ENCODE assay signal across 8 cellular contexts in the genomic region with DNA sequence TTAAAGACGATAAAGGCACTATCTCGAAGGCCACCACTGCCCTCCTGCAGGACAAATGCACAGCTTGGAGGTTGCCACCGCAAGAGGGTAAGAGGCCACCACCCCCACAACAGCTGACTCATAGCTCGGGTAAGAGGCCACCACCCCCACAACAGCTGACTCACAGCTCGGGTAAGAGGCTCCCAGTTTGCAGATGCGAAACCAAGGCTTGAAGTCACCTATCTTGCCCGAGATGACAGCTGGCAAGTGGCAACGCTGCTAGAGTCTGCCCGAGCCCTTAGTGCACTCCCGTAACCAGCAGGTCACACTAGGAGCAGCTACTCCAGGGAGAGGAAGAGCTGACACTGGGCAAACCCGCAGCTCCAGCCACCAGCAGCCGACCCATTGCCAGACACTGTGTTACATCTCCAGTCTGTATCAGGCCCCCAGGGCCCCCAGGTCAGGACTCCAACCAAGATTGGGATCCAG. TPM values are rescaled to one million over a fixed set of nuclear protein-coding genes. Genes with fewer than 3 reads are reported as not detected.
DNase-seq lines count a peak whose midpoint lies in the region; ATAC-seq and TF ChIP-seq lines count a peak whose summit lies in the region.

No MANE protein-coding gene starts in this region.

- peaks cover 2% of the 10 kb centered on the region for H3K27me3 ChIP-seq in left ventricle myocardium inferior (ENCODE audit: low read depth)

- H3K4me1 ChIP-seq in left ventricle myocardium inferior, result peaks cover 12% of the 10 kb centered on the region

- peak; percentile 88 for ATAC-seq in HG02571 (IDR thresholded peaks at IDR 0.05; ENCODE audit: unreplicated experiment)

- H3K4me3 ChIP-seq in fibroblast of the aortic adventitia (ENCODE audit: low read depth, low read length) (no peak overlapping the region), left ventricle myocardium inferior (no peak overlapping the region)

- TF ChIP-seq CTCF in fibroblast of the aortic adventitia (IDR thresholded peaks at IDR 0.05; ENCODE audit: insufficient read depth, low read length) (no peak), left ventricle myocardium inferior (IDR thresholded peaks at IDR 0.05; ENCODE audit: borderline replicate concordance) (no peak)

- intact Hi-C loops in left ventricle myocardium inferior (cut with micrococcal nuclease), result no loop called here

- no peak overlapping the region for H3K27ac ChIP-seq in left ventricle myocardium inferior (replicated peaks)

- H3K9me3 ChIP-seq in left ventricle myocardium inferior (replicated peaks), result no peaks in the 10 kb centered on the region

- peak; percentile 69 for DNase-seq in GM04504 (ENCODE audit: low read depth)
- DNase-seq in NCI-H524 treated with DMSO at 0.1 percent for 48 hours (lab: John Stamatoyannopoulos, UW), result peak; percentile 34
- peak in 2 of 3 experiments; percentile 42 to 56 for DNase-seq in activated CD8-positive, alpha-beta memory T cell treated with anti-CD3 and anti-CD28 coated beads for 48 hours (ENCODE audit: low read depth in 2 of 3, low spot score in 2 of 3)
- DNase-seq in fibroblast of the aortic adventitia (ENCODE audit: low read depth), result peak; percentile 76
- DNase-seq in stimulated activated CD4-positive, alpha-beta T cell treated with anti-CD3 and anti-CD28 coated beads, Interleukin-4, amount 100 ng/mL, for 4 hours, result peak; percentile 68 to 85
- DNase-seq in superior temporal gyrus (ENCODE audit: extremely low spot score), result no peak
- no peak for DNase-seq in left ventricle myocardium inferior

- H3K36me3 ChIP-seq in left ventricle myocardium inferior, result no peaks in the 10 kb centered on the region

RNA-seq across cellular contexts. Expression of a gene that starts 17.1 kb away (rescaled TPM):
- 18.2 and 37.6 TPM in 2 replicates for total RNA-seq in fibroblast of the aortic adventitia (ENCODE audit: low replicate concordance)
- total RNA-seq in left ventricle myocardium inferior, result 17.6 TPM

RNA-seq across cellular contexts. Expression of a gene that starts 41.0 kb away (rescaled TPM):
- total RNA-seq in fibroblast of the aortic adventitia (ENCODE audit: low replicate concordance), result 30.7 and 36.9 TPM in 2 replicates
- total RNA-seq in left ventricle myocardium inferior, result 21.9 TPM

Comparison
In these comparisons a context has a peak if more than half of its experiments do, and no peak if none do; other contexts are left out.
1. DNase-seq: peak in GM04504 (single experiment), NCI-H524 treated with DMSO at 0.1 percent for 48 hours (single experiment), activated CD8-positive, alpha-beta memory T cell treated with anti-CD3 and anti-CD28 coated beads for 48 hours (2 of 3), fibroblast of the aortic adventitia (single experiment) and stimulated activated CD4-positive, alpha-beta T cell treated with anti-CD3 and anti-CD28 coated beads, Interleukin-4, amount 100 ng/mL, for 4 hours (2 of 2); none in superior temporal gyrus (single experiment) and left ventricle myocardium inferior (single experiment).